In the genomic region with DNA sequence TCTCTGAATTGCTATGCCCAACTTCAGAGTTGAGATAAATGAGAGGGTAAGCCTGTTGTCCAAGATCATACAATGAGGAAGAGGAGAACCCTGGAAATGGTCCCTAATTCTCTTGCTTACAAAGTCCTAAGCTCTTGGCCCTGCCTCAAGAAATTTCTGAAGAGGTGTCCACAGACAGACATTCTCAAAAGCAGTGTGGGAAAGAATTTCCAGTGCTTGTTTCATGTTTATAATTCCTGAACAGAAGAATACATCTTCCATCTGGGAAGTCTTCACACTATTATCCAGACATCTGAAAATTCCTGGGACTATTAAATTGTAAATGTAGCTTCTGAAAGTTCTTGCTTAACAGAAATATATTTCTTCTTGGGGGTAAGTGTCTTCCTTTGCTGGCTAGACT, we compare ENCODE assay signal across 10 cellular contexts.
"Had no signal": no experiment of that assay in that cellular context is flagged by ENCODE, and none has a peak within 500 bp of the region (broad histone marks: within the 10 kb centered on the region; RNA-seq: fewer than 3 reads in every experiment).

No MANE protein-coding gene starts in this region.

- H3K4me1 ChIP-seq: HAP-1 had no signal

- H3K9ac ChIP-seq: GM23248 had no signal

- H2AFZ ChIP-seq: GM23248 had no signal

- H3K4me3 ChIP-seq: GM23248, HAP-1, K562 had no signal

- DNase-seq: GM23248, GOT3, H7, HFFc6, KG1 had no signal

- H3K9me3 ChIP-seq: HAP-1 had no signal

- H3K27ac ChIP-seq: GM23248, HL-60 had no signal

- ATAC-seq: HCT116, HepG2, K562 had no signal

- H3K36me3 ChIP-seq: HAP-1 had no signal
